ENCODE assay signal across 1 cellular context in genomic region chr7:149195180-149196150, GRCh38.
TF ChIP-seq lines count a peak whose summit lies in the region.

TSS of gene ZNF282 (plus strand) at chr7:149195546. CDS start at chr7:149195590, 44 bp downstream.

TF ChIP-seq in K562, 482 proteins besides CTCF, POLR2A, EP300 and RAD21 (continued from another document and continues in another):
- TF ChIP-seq GMEB1 (CRISPR knock-in tag; IDR thresholded peaks at IDR 0.05): 0 out of 2 replicates have a peak, but pooled peaks have one; percentile 39
- peak; percentile 62 for TF ChIP-seq NFIC (IDR thresholded peaks at IDR 0.05)
- TF ChIP-seq KLF13 (tag; IDR thresholded peaks at IDR 0.05; ENCODE audit: borderline replicate concordance, low read depth): peak; percentile 64; the same call in 1 of the 2 replicates
- peak; percentile 74; the same call in 1 of the 2 replicates for TF ChIP-seq PHB (CRISPR knock-in tag; IDR thresholded peaks at IDR 0.05)
- TF ChIP-seq FOXJ2 (tag; IDR thresholded peaks at IDR 0.05): 0 out of 2 replicates have a peak, but pooled peaks have one; percentile 24
- no peak for TF ChIP-seq ZNF239 (CRISPR knock-in tag; IDR thresholded peaks at IDR 0.05)
- peak; percentile 68 for TF ChIP-seq E2F8 (IDR thresholded peaks at IDR 0.05; ENCODE audit: low read depth, partially characterized antibody)
- no peak for TF ChIP-seq BCL6 (CRISPR knock-in tag; IDR thresholded peaks at IDR 0.05)
- TF ChIP-seq ZHX1 (conservative IDR thresholded peaks at IDR 0.05; ENCODE audit: low read length): peak; percentile 87; the same call in 1 of the 2 replicates
- peak; percentile 92 for TF ChIP-seq PHF8 (IDR thresholded peaks at IDR 0.05; ENCODE audit: borderline replicate concordance, low read length)
- TF ChIP-seq USF1 (CRISPR knock-in tag; IDR thresholded peaks at IDR 0.05): peak; percentile 33; the same call in 1 of the 2 replicates
- peak; percentile 58; the same call in 1 of the 2 replicates for TF ChIP-seq FOXK1 (CRISPR knock-in tag; IDR thresholded peaks at IDR 0.05; ENCODE audit: borderline replicate concordance)
- peak; percentile 92; the same call in 1 of the 2 replicates for TF ChIP-seq RB1 (IDR thresholded peaks at IDR 0.05; ENCODE audit: low read depth)
- peak; percentile 58 for TF ChIP-seq CEBPG (CRISPR knock-in tag; IDR thresholded peaks at IDR 0.05)
- TF ChIP-seq CEBPG (tag; conservative IDR thresholded peaks at IDR 0.05 in 1 of 2, IDR thresholded peaks at IDR 0.05 in 1 of 2): no peak
- peak; percentile 70 for TF ChIP-seq JUND (IDR thresholded peaks at IDR 0.05; ENCODE audit: borderline replicate concordance, low read depth, low read length)
- TF ChIP-seq JUND (tag; IDR thresholded peaks at IDR 0.05; ENCODE audit: borderline replicate concordance, low read depth, low read length): no peak
- 0 out of 2 replicates have a peak, but pooled peaks have one; percentile 8 for TF ChIP-seq HSF4 (CRISPR knock-in tag; IDR thresholded peaks at IDR 0.05; ENCODE audit: borderline replicate concordance)
- TF ChIP-seq ZNF431 (CRISPR knock-in tag; IDR thresholded peaks at IDR 0.05): peak; percentile 18; the same call in 1 of the 2 replicates
- TF ChIP-seq MLX (CRISPR knock-in tag; conservative IDR thresholded peaks at IDR 0.05): 0 out of 4 replicates have a peak, but pooled peaks of 1 of the 2 experiments have one; percentile 31
- peak; percentile 93 for TF ChIP-seq EP400 (IDR thresholded peaks at IDR 0.05)
- no peak for TF ChIP-seq CEBPB (tag; IDR thresholded peaks at IDR 0.05)
- TF ChIP-seq ARID4B (CRISPR knock-in tag; IDR thresholded peaks at IDR 0.05): peak; percentile 97
- TF ChIP-seq NBN (IDR thresholded peaks at IDR 0.05; ENCODE audit: low read depth): peak; percentile 49; the same call in 1 of the 2 replicates
- peak; percentile 48 for TF ChIP-seq ZNF511 (CRISPR knock-in tag; IDR thresholded peaks at IDR 0.05)
- TF ChIP-seq KDM5B (IDR thresholded peaks at IDR 0.05; ENCODE audit: insufficient replicate concordance, low read depth, low read length): peak; percentile 96
- peak; percentile 58 for TF ChIP-seq CCNT2 (IDR thresholded peaks at IDR 0.05; ENCODE audit: borderline replicate concordance, extremely low read depth, insufficient read length, low read depth, low read length)
- TF ChIP-seq SOX6 (IDR thresholded peaks at IDR 0.05): peak; percentile 39; the same call in 1 of the 2 replicates
- 0 out of 2 replicates have a peak, but pooled peaks have one; percentile 1 for TF ChIP-seq IFI16 (CRISPR knock-in tag; IDR thresholded peaks at IDR 0.05)
- TF ChIP-seq ZNF592 (IDR thresholded peaks at IDR 0.05): peak; percentile 48; the same call in 1 of the 2 replicates
- peak; percentile 97 for TF ChIP-seq RBFOX2 (IDR thresholded peaks at IDR 0.05; ENCODE audit: low read depth, low read length)
- TF ChIP-seq STAG1 (CRISPR knock-in tag; IDR thresholded peaks at IDR 0.05; ENCODE audit: borderline replicate concordance): no peak
- peak; percentile 41; the same call in 1 of the 2 replicates for TF ChIP-seq HIVEP1 (CRISPR knock-in tag; IDR thresholded peaks at IDR 0.05)
- peak; percentile 72 for TF ChIP-seq MYC (IDR thresholded peaks at IDR 0.05; ENCODE audit: low read depth, low read length)
- peak; percentile 74; the same call in 1 of the 2 replicates for TF ChIP-seq MYC (CRISPR knock-in tag; IDR thresholded peaks at IDR 0.05; ENCODE audit: borderline replicate concordance, low read depth)
- TF ChIP-seq SMARCA4 (IDR thresholded peaks at IDR 0.05): 0 out of 2 replicates have a peak, but pooled peaks have one; percentile 35
- peak; percentile 91 for TF ChIP-seq SP1 (CRISPR knock-in tag; IDR thresholded peaks at IDR 0.05)
- TF ChIP-seq ZNF449 (CRISPR knock-in tag; IDR thresholded peaks at IDR 0.05): no peak
